Comparison of ENCODE assay signal across 8 cellular contexts in genomic region chr20:48750941-48751620, GRCh38.
A peak's percentile ranks its signal among the peaks of the same experiment; 100 is the strongest.
DNase-seq lines count a peak whose midpoint lies in the region; ATAC-seq lines count a peak whose summit lies in the region.

No MANE protein-coding gene starts in this region.

- ATAC-seq in HG03439 (IDR thresholded peaks at IDR 0.05; ENCODE audit: unreplicated experiment) (no peak), GM19395 (IDR thresholded peaks at IDR 0.05; ENCODE audit: unreplicated experiment) (no peak)

- H3K27ac ChIP-seq in substantia nigra (ENCODE audit: low read depth, low read length, poor library complexity, severe bottlenecking) = peak overlapping the region; percentile 90

- peak; percentile 90 for DNase-seq in COR-L47 (lab: John Stamatoyannopoulos, UW)
- DNase-seq in NCI-H69 (lab: John Stamatoyannopoulos, UW) = peak; percentile 89
- peak; percentile 24 for DNase-seq in activated naive CD4-positive, alpha-beta T cell treated with anti-CD3 and anti-CD28 coated beads, Interleukin-2, amount 50 U/mL, for 16 hours
- DNase-seq in iPS-NIHi11 (ENCODE audit: low spot score) = peak; percentile 83
- peak in 48 of 49 donors; percentile 24 to 86 (median 58) for DNase-seq in substantia nigra (lab: John Stamatoyannopoulos, UW)
- no peak for DNase-seq in cortex of kidney (lab: John Stamatoyannopoulos, UW)
